22 cellular contexts compared by ENCODE assay signal in genomic region chr21:16011719-16012118, GRCh38.
"Had no signal": no experiment of that assay in that cellular context is flagged by ENCODE, and none has a peak within 500 bp of the region (broad histone marks: within the 10 kb centered on the region; RNA-seq: fewer than 3 reads in every experiment).

No MANE protein-coding gene starts in this region.

- H3K4me1 ChIP-seq: left ventricle myocardium inferior, lower lobe of right lung, sigmoid colon, stomach had no signal

- H3K36me3 Mint-ChIP-seq: memory B cell; natural killer cell treated with Interleukin-12 subunit alpha and Interleukin-12 subunit beta and Interleukin-15 and Interleukin-18, amount 100 ng/mL, for 72 hours had no signal

- DNase-seq: cortex of kidney; dorsolateral prefrontal cortex; effector CD8-positive, alpha-beta T cell; foreskin melanocyte; head of caudate nucleus; kidney; left cardiac atrium; left ventricle myocardium inferior; lower lobe of right lung; midbrain; ovary; sigmoid colon; stimulated activated CD4-positive, alpha-beta T cell treated with anti-CD3 and anti-CD28 coated beads, Interleukin-2, amount 100 ng/mL, for 24 hours; stimulated activated CD4-positive, alpha-beta T cell treated with anti-CD3 and anti-CD28 coated beads, Interleukin-4, amount 100 ng/mL, for 4 hours; stimulated activated naive CD4-positive, alpha-beta T cell; stomach; trophoblast cell had no signal

- H3K27me3 ChIP-seq: dorsolateral prefrontal cortex, hepatocyte, neutrophil, ovary, sigmoid colon, stomach had no signal

- H3K4me3 ChIP-seq: dorsolateral prefrontal cortex, hepatocyte, left ventricle myocardium inferior, lower lobe of right lung, ovary, sigmoid colon, skin epidermis, stomach had no signal

- H3K27ac Mint-ChIP-seq: memory B cell; natural killer cell treated with Interleukin-12 subunit alpha and Interleukin-12 subunit beta and Interleukin-15 and Interleukin-18, amount 100 ng/mL, for 72 hours had no signal

- H3K9me3 Mint-ChIP-seq: memory B cell had no signal

- H3K4me3 Mint-ChIP-seq: memory B cell; natural killer cell treated with Interleukin-12 subunit alpha and Interleukin-12 subunit beta and Interleukin-15 and Interleukin-18, amount 100 ng/mL, for 72 hours had no signal

- H3K27ac ChIP-seq: dorsolateral prefrontal cortex, hepatocyte, left ventricle myocardium inferior, lower lobe of right lung, neutrophil, ovary, sigmoid colon, skin epidermis, stomach had no signal

- H3K36me3 ChIP-seq: left ventricle myocardium inferior, lower lobe of right lung, neutrophil, ovary, sigmoid colon, stomach had no signal

- ATAC-seq: left cardiac atrium; lower lobe of right lung; natural killer cell treated with Interleukin-12 subunit alpha and Interleukin-12 subunit beta and Interleukin-15 and Interleukin-18, amount 100 ng/mL, for 72 hours had no signal

- H3K27me3 Mint-ChIP-seq: memory B cell; natural killer cell treated with Interleukin-12 subunit alpha and Interleukin-12 subunit beta and Interleukin-15 and Interleukin-18, amount 100 ng/mL, for 72 hours had no signal

- H3K4me1 Mint-ChIP-seq: memory B cell had no signal

- H3K9me3 ChIP-seq: lower lobe of right lung, neutrophil, ovary had no signal
